In the genomic region with DNA sequence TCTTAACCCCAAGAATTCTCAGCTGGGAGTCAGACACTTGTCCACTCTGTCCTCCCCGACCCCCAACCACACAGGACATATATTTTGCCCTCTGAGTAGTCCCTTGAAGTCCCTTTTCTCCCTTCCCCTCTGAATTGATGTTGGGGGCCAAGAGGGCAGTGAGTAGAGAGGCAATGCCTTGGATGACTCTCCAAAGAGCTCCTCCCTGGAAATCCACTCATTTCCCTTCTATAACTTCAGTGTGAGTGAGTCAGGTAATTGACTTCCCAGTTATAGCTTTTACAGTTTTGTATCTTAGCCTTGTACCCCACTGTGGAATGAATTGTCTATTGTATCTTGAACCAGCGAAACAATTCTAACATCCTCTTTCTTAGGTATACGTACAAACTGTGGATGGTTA, we compare ENCODE assay signal across 16 cellular contexts. TPM values are rescaled to one million over a fixed set of nuclear protein-coding genes. Genes with fewer than 3 reads are reported as not detected.
DNase-seq lines count a peak whose midpoint lies in the region; ATAC-seq, FAIRE-seq and TF ChIP-seq lines count a peak whose summit lies in the region.
"Had no signal": no experiment of that assay in that cellular context is flagged by ENCODE, and none has a peak within 500 bp of the region (broad histone marks: within the 10 kb centered on the region; RNA-seq: fewer than 3 reads in every experiment).

No MANE protein-coding gene starts in this region.

- no peaks in the 10 kb centered on the region for H3K27me3 ChIP-seq in PC-3 (ENCODE audit: low read length)
- no peaks in the 10 kb centered on the region for H3K27me3 ChIP-seq in endothelial cell of umbilical vein (ENCODE audit: control insufficient read depth in 2 of 2, insufficient read depth in 2 of 2, low read length in 2 of 2)
- H3K27me3 ChIP-seq in CD8-positive, alpha-beta T cell (ENCODE audit: insufficient read depth, low read length) = no peaks in the 10 kb centered on the region
- H3K27me3 ChIP-seq: BLaER1 had no signal

- dilution Hi-C loops in endothelial cell of umbilical vein (cut with MboI; ENCODE audit: extremely low pct_ligation_motif_present, low sequenced_read_pairs) = no loop called here

- H3K36me3 ChIP-seq in PC-3 (ENCODE audit: low read depth, low read length) = no peaks in the 10 kb centered on the region
- no peaks in the 10 kb centered on the region for H3K36me3 ChIP-seq in endothelial cell of umbilical vein (ENCODE audit: control insufficient read depth in 2 of 2, extremely low read depth in 1 of 2, insufficient read depth in 2 of 2, low read length in 2 of 2)
- H3K36me3 ChIP-seq in CD8-positive, alpha-beta T cell (ENCODE audit: insufficient read depth, low read length) = no peaks in the 10 kb centered on the region
- H3K36me3 ChIP-seq: BLaER1, HAP-1 had no signal

- BruUV-seq in PC-3 (replicated peaks; lab: Mats Ljungman, UMichigan) = no TSS peak
- no TSS peak for BruUV-seq in endothelial cell of umbilical vein (replicated peaks; lab: Mats Ljungman, UMichigan)

- TF ChIP-seq CTCF in HFFc6 (IDR thresholded peaks at IDR 0.05) (no peak), PC-3 (conservative IDR thresholded peaks at IDR 0.05; ENCODE audit: low read depth, low read length) (no peak), endothelial cell of umbilical vein (IDR thresholded peaks at IDR 0.05; ENCODE audit: extremely low read depth in 1 of 2, insufficient read depth in 1 of 2, low read depth in 1 of 2, low read length in 2 of 2) (no peak)
- no peak for TF ChIP-seq CTCF in CD8-positive, alpha-beta T cell (IDR thresholded peaks at IDR 0.05)

- DNase-seq in EH (ENCODE audit: low read depth) = peak; percentile 27
- peak; percentile 36 for DNase-seq in HFFc6
- DNase-seq in PC-3 = peak; percentile 23
- peak; percentile 48 for DNase-seq in endothelial cell of umbilical vein (ENCODE audit: low read depth, low spot score)
- no peak for DNase-seq in NCI-H1105 treated with DMSO at 0.1 percent for 48 hours (lab: John Stamatoyannopoulos, UW)
- no peak for DNase-seq in kidney tubule cell (ENCODE audit: low spot score)
- DNase-seq in CD8-positive, alpha-beta T cell = no peak
- DNase-seq in anterior cingulate cortex (lab: John Stamatoyannopoulos, UW) = no peak
- DNase-seq: 8988T, AML-193, DMS53, GDM1, GOT3, KBM-7 had no signal

- POLR2A ChIA-PET in PC-3 (lab: Charles Lee; ENCODE audit: unreplicated experiment) (interaction anchor here (0.6 kb wide), 1 partner anchor 27 kb away, joined by 3 read pairs; no protein-coding TSS in a partner anchor), endothelial cell of umbilical vein (lab: Charles Lee) (interaction anchor here (1.0 kb wide), 1 partner anchor 10 kb away, joined by 3 read pairs; no protein-coding TSS in a partner anchor)
- POLR2A ChIA-PET in CD8-positive, alpha-beta T cell (lab: Charles Lee) = interaction anchor here (0.7 to 0.8 kb wide), 2 partner anchors 88 to 151 kb away, joined by 3 read pairs; no protein-coding TSS in a partner anchor

- CTCF ChIA-PET in PC-3 (lab: Charles Lee) = no interaction called here
- CTCF ChIA-PET in endothelial cell of umbilical vein (lab: Charles Lee) = interaction anchor here (1.0 to 2.5 kb wide), 4 partner anchors 10 to 224 kb away, joined by 3 to 12 read pairs (median 4); no protein-coding TSS in a partner anchor
- CTCF ChIA-PET in CD8-positive, alpha-beta T cell (lab: Charles Lee) = no interaction called here

- TF ChIP-seq POLR2A in endothelial cell of umbilical vein (IDR thresholded peaks at IDR 0.05; ENCODE audit: low read depth, low read length) = no peak

- no peak overlapping the region for H2AFZ ChIP-seq in PC-3 (ENCODE audit: low read length)
- no peak overlapping the region for H2AFZ ChIP-seq in endothelial cell of umbilical vein (ENCODE audit: low read depth, low read length)

- H3K79me2 ChIP-seq in PC-3 (ENCODE audit: low read length) (no peaks in the 10 kb centered on the region), endothelial cell of umbilical vein (ENCODE audit: control insufficient read depth, insufficient read depth, low read length) (no peaks in the 10 kb centered on the region)

- H3K4me3 ChIP-seq in PC-3 (ENCODE audit: low read length) (no peak overlapping the region), endothelial cell of umbilical vein (replicated peaks in 1 of 3; ENCODE audit: insufficient read depth in 1 of 3, low read depth in 1 of 3, low read length in 3 of 3) (no peak overlapping the region)
- no peak overlapping the region for H3K4me3 ChIP-seq in CD8-positive, alpha-beta T cell (ENCODE audit: low read depth, low read length)
- H3K4me3 ChIP-seq: BLaER1, HAP-1 had no signal

- H4K20me1 ChIP-seq in PC-3 (ENCODE audit: low read length) (no peaks in the 10 kb centered on the region), endothelial cell of umbilical vein (replicated peaks; ENCODE audit: control insufficient read depth, extremely low read depth, insufficient read depth, low read length) (no peaks in the 10 kb centered on the region)
- H4K20me1 ChIP-seq: BLaER1 had no signal

- no peaks in the 10 kb centered on the region for H3K4me1 ChIP-seq in PC-3 (ENCODE audit: insufficient read depth, low read length)
- peaks cover 19% of the 10 kb centered on the region for H3K4me1 ChIP-seq in endothelial cell of umbilical vein (ENCODE audit: control insufficient read depth, extremely low read depth, insufficient read depth, low read length)
- no peaks in the 10 kb centered on the region for H3K4me1 ChIP-seq in CD8-positive, alpha-beta T cell (ENCODE audit: insufficient read depth, low read length)
- H3K4me1 ChIP-seq: BLaER1, HAP-1 had no signal

- peaks cover 35% of the 10 kb centered on the region for H3K4me1 Mint-ChIP-seq in HFFc6 (ENCODE audit: low read depth)
- no peaks in the 10 kb centered on the region for H3K4me1 Mint-ChIP-seq in CD8-positive, alpha-beta T cell (ENCODE audit: low read depth)

- H3K9me2 ChIP-seq in PC-3 (replicated peaks; ENCODE audit: low read length) = no peaks in the 10 kb centered on the region

- H3K9me3 ChIP-seq in PC-3 (ENCODE audit: low read length) (no peaks in the 10 kb centered on the region), endothelial cell of umbilical vein (replicated peaks; ENCODE audit: control insufficient read depth, insufficient read depth, low read length) (no peaks in the 10 kb centered on the region)
- H3K9me3 ChIP-seq in CD8-positive, alpha-beta T cell (ENCODE audit: low read length) = no peaks in the 10 kb centered on the region
- H3K9me3 ChIP-seq: BLaER1, HAP-1 had no signal

- no peaks in the 10 kb centered on the region for H3K9me1 ChIP-seq in endothelial cell of umbilical vein (replicated peaks; ENCODE audit: control insufficient read depth, extremely low read depth, insufficient read depth, low read length)

- intact Hi-C loops in PC-3 (cut with micrococcal nuclease) = no loop called here
- intact Hi-C loops in endothelial cell of umbilical vein (cut with micrococcal nuclease) = loop anchor here (1.0 to 5.0 kb wide), 2 partner anchors 10 to 44 kb away; no protein-coding TSS in a partner anchor
- intact Hi-C loops in CD8-positive, alpha-beta T cell (cut with DNase I, micrococcal nuclease) = no loop called here

- no peak overlapping the region for H3K9ac ChIP-seq in PC-3 (ENCODE audit: low read length)
- H3K9ac ChIP-seq in endothelial cell of umbilical vein (replicated peaks; ENCODE audit: extremely low read depth, insufficient read depth, low read length) = no peak overlapping the region
- H3K9ac ChIP-seq: BLaER1 had no signal

- FAIRE-seq in endothelial cell of umbilical vein (lab: Jason Lieb, UNC) = peak; percentile 86

- H3F3A ChIP-seq in PC-3 (ENCODE audit: low read length, unreplicated experiment) = no peaks in the 10 kb centered on the region

- H3K4me2 ChIP-seq in PC-3 (ENCODE audit: low read length) (no peak overlapping the region), endothelial cell of umbilical vein (ENCODE audit: insufficient read depth, low read length) (peak overlapping the region; percentile 30)
- H3K4me2 ChIP-seq: BLaER1 had no signal

- no peak overlapping the region for H3K27ac ChIP-seq in PC-3 (ENCODE audit: low read length)
- H3K27ac ChIP-seq in endothelial cell of umbilical vein (ENCODE audit: insufficient read depth, low read depth, low read length) = peak overlapping the region; percentile 53
- no peak overlapping the region for H3K27ac ChIP-seq in CD8-positive, alpha-beta T cell (ENCODE audit: low read depth, low read length)
- H3K27ac ChIP-seq: BLaER1 had no signal

- peak overlapping the region; percentile 39 for H3K27ac Mint-ChIP-seq in HFFc6
- no peak overlapping the region for H3K27ac Mint-ChIP-seq in CD8-positive, alpha-beta T cell

- no peaks in the 10 kb centered on the region; the same call in 1 of the 2 replicates for H3K36me3 Mint-ChIP-seq in HFFc6 (ENCODE audit: low read depth)
- no peaks in the 10 kb centered on the region for H3K36me3 Mint-ChIP-seq in CD8-positive, alpha-beta T cell

- no peaks in the 10 kb centered on the region for H3K9me3 Mint-ChIP-seq in HFFc6
- no peaks in the 10 kb centered on the region for H3K9me3 Mint-ChIP-seq in CD8-positive, alpha-beta T cell

- H3K4me3 Mint-ChIP-seq in HFFc6 = no peak overlapping the region
- H3K4me3 Mint-ChIP-seq in CD8-positive, alpha-beta T cell = no peak overlapping the region

- peaks cover 1% of the 10 kb centered on the region; the same call in 1 of the 2 replicates for H3K27me3 Mint-ChIP-seq in HFFc6 (ENCODE audit: insufficient read depth)
- peaks cover 9% of the 10 kb centered on the region for H3K27me3 Mint-ChIP-seq in CD8-positive, alpha-beta T cell (ENCODE audit: low read depth)

- peak; percentile 72 for ATAC-seq in PC-3
- no peak for ATAC-seq in CD8-positive, alpha-beta T cell

TF ChIP-seq in endothelial cell of umbilical vein, 7 proteins besides CTCF, POLR2A, EP300 and RAD21 (continues in another document):
- TF ChIP-seq MYC (IDR thresholded peaks at IDR 0.05; ENCODE audit: low read depth, low read length) (no peak), FOS (IDR thresholded peaks at IDR 0.05; ENCODE audit: borderline replicate concordance, insufficient read depth, low read length) (peak; percentile 98), GATA2 (IDR thresholded peaks at IDR 0.05; ENCODE audit: insufficient read depth, insufficient read length, low read depth, low read length) (peak; percentile 30), JUN (IDR thresholded peaks at IDR 0.05; ENCODE audit: borderline replicate concordance, insufficient read depth, insufficient read length, low read depth) (peak; percentile 65)

RNA-seq across cellular contexts. Expression of a gene that starts 9.2 kb away (rescaled TPM):
- 10 to 100 TPM; 10.3 to 17.5 (median 12.4) TPM for total RNA-seq in HFFc6 (2021; fragmentation: NEBNext Ultra II Directional; extraction: Animal tissue kit (Norgen Biotek cat#: 25700))
- total RNA-seq in PC-3 (2014; rRNA removed) (2.1 and 3.4 TPM in 2 replicates), endothelial cell of umbilical vein (4.4 and 7.8 TPM in 2 replicates)
- polyA plus RNA-seq in endothelial cell of umbilical vein = 0.51 and 1.1 TPM in 2 replicates
- 1.6 and 2.0 TPM in 2 replicates for polyA plus RNA-seq in endothelial cell of umbilical vein (2011; cell fraction: cytosol; rRNA removed)
- polyA plus RNA-seq in endothelial cell of umbilical vein (2011; cell fraction: nucleus; rRNA removed) = 2.2 and 2.4 TPM in 2 replicates
- 2.5 and 4.8 TPM in 2 replicates for polyA plus RNA-seq in endothelial cell of umbilical vein (2012)
- polyA minus RNA-seq in endothelial cell of umbilical vein = 2.4 and 2.5 TPM in 2 replicates
- not detected for polyA minus RNA-seq in endothelial cell of umbilical vein (2011; cell fraction: cytosol; rRNA and poly(A)+ RNA removed)
- 3.9 and 6.2 TPM in 2 replicates for polyA minus RNA-seq in endothelial cell of umbilical vein (2011; cell fraction: nucleus; rRNA and poly(A)+ RNA removed)
- under 1 TPM in 1 of 2 experiments, not detected in 1; 0.11 TPM for total RNA-seq in CD8-positive, alpha-beta T cell

Comparison
In these comparisons a context has a peak if more than half of its experiments do, and no peak if none do; other contexts are left out.
1. DNase-seq: peak in EH (single experiment), HFFc6 (single experiment), PC-3 (single experiment) and endothelial cell of umbilical vein (single experiment); none in NCI-H1105 treated with DMSO at 0.1 percent for 48 hours (single experiment), kidney tubule cell (single experiment), CD8-positive, alpha-beta T cell (0 of 7) and anterior cingulate cortex (0 of 58).